2 cellular contexts compared by ENCODE assay signal in the genomic region with DNA sequence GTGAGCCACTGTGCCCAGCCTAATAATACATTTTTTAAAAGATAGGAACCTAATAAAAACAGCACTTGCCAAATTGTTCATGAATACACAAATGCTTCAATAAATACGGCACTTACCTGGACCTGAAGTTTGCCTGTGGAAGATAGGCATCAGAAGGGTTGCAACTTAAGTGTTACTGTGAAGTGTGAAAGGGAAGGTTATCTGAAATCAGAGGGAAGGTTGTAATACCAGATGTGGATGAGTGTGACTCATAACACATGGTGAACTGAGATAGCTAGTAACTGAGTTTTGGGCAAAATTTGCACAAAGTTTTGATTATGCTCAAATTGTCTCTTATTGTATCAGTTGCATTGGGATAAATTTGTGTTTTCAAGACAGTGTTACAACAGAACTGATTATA.
A peak's percentile ranks its signal among the peaks of the same experiment; 100 is the strongest.
TF ChIP-seq lines count a peak whose summit lies in the region.

No MANE protein-coding gene starts in this region.

TF ChIP-seq in IMR-90, 13 proteins besides CTCF, POLR2A, EP300 and RAD21:
- TF ChIP-seq MXI1 (IDR thresholded peaks at IDR 0.05; ENCODE audit: borderline replicate concordance, low read depth, low read length), result no peak
- no peak for TF ChIP-seq NFE2L2 (IDR thresholded peaks at IDR 0.05; ENCODE audit: low read depth, low read length)

TF ChIP-seq in K562, 482 proteins besides CTCF, POLR2A, EP300 and RAD21 (continues in another document):
- 0 out of 2 replicates have a peak, but pooled peaks have one; percentile 31 for TF ChIP-seq SOX6 (IDR thresholded peaks at IDR 0.05)
- TF ChIP-seq TEAD4 (IDR thresholded peaks at IDR 0.05; ENCODE audit: low read length), result peak; percentile 90
- no peak for TF ChIP-seq TEAD4 (CRISPR knock-in tag; IDR thresholded peaks at IDR 0.05; ENCODE audit: borderline replicate concordance)
- TF ChIP-seq CBFA2T2 (conservative IDR thresholded peaks at IDR 0.05), result peak; percentile 81
- peak; percentile 72; the same call in 1 of the 2 replicates for TF ChIP-seq GATA2 (CRISPR knock-in tag; IDR thresholded peaks at IDR 0.05)
- 0 out of 2 replicates have a peak, but pooled peaks have one; percentile 35 for TF ChIP-seq CREM (IDR thresholded peaks at IDR 0.05; ENCODE audit: low read depth)
- no peak for TF ChIP-seq ZHX1 (conservative IDR thresholded peaks at IDR 0.05; ENCODE audit: low read length)
- peak; percentile 94 for TF ChIP-seq SMARCE1 (IDR thresholded peaks at IDR 0.05)
- peak; percentile 54 for TF ChIP-seq FOXM1 (IDR thresholded peaks at IDR 0.05; ENCODE audit: low read depth)
- no peak for TF ChIP-seq FOXM1 (CRISPR knock-in tag; IDR thresholded peaks at IDR 0.05; ENCODE audit: low read depth)
- TF ChIP-seq, protein P1, sequence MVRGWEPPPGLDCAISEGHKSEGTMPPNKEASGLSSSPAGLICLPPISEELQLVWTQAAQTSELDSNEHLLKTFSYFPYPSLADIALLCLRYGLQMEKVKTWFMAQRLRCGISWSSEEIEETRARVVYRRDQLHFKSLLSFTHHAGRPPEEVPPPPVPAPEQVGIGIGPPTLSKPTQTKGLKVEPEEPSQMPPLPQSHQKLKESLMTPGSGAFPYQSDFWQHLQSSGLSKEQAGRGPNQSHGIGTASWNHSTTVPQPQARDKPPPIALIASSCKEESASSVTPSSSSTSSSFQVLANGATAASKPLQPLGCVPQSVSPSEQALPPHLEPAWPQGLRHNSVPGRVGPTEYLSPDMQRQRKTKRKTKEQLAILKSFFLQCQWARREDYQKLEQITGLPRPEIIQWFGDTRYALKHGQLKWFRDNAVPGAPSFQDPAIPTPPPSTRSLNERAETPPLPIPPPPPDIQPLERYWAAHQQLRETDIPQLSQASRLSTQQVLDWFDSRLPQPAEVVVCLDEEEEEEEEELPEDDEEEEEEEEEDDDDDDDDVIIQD (CRISPR knock-in tag; IDR thresholded peaks at IDR 0.05), result no peak
- TF ChIP-seq ZNF780A (CRISPR knock-in tag; IDR thresholded peaks at IDR 0.05), result no peak
- peak; percentile 54; the same call in 1 of the 2 replicates for TF ChIP-seq LCOR (CRISPR knock-in tag; IDR thresholded peaks at IDR 0.05)
- peak; percentile 81 for TF ChIP-seq MTA2 (IDR thresholded peaks at IDR 0.05; ENCODE audit: low read depth)
- TF ChIP-seq ZBTB33 (CRISPR knock-in tag; IDR thresholded peaks at IDR 0.05), result 0 out of 2 replicates have a peak, but pooled peaks have one; percentile 27
- no peak for TF ChIP-seq RERE (CRISPR knock-in tag; IDR thresholded peaks at IDR 0.05; ENCODE audit: borderline replicate concordance)
- TF ChIP-seq, protein P2, sequence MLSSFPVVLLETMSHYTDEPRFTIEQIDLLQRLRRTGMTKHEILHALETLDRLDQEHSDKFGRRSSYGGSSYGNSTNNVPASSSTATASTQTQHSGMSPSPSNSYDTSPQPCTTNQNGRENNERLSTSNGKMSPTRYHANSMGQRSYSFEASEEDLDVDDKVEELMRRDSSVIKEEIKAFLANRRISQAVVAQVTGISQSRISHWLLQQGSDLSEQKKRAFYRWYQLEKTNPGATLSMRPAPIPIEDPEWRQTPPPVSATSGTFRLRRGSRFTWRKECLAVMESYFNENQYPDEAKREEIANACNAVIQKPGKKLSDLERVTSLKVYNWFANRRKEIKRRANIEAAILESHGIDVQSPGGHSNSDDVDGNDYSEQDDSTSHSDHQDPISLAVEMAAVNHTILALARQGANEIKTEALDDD (IDR thresholded peaks at IDR 0.05), result peak; percentile 83
- peak; percentile 65 for TF ChIP-seq NCOR1 (IDR thresholded peaks at IDR 0.05)
- peak; percentile 58; the same call in 1 of the 2 replicates for TF ChIP-seq KLF16 (IDR thresholded peaks at IDR 0.05)
- peak; percentile 84 for TF ChIP-seq TCF3 (CRISPR knock-in tag; IDR thresholded peaks at IDR 0.05)
- peak; percentile 94 for TF ChIP-seq DPF2 (IDR thresholded peaks at IDR 0.05)
- no peak for TF ChIP-seq ELK1 (CRISPR knock-in tag; IDR thresholded peaks at IDR 0.05)
- peak; percentile 75 for TF ChIP-seq PML (IDR thresholded peaks at IDR 0.05; ENCODE audit: low read length)
- TF ChIP-seq CTBP1 (IDR thresholded peaks at IDR 0.05; ENCODE audit: borderline replicate concordance), result peak; percentile 56; the same call in 1 of the 2 replicates
- TF ChIP-seq NFIC (IDR thresholded peaks at IDR 0.05), result peak; percentile 33; the same call in 1 of the 2 replicates
- TF ChIP-seq STAT5A (IDR thresholded peaks at IDR 0.05; ENCODE audit: borderline replicate concordance, low read length), result peak; percentile 60; the same call in 1 of the 2 replicates
- 0 out of 4 replicates have a peak, but pooled peaks of 1 of the 2 experiments have one; percentile 45 for TF ChIP-seq TRIM24 (IDR thresholded peaks at IDR 0.05)
- peak; percentile 89 for TF ChIP-seq ZEB2 (IDR thresholded peaks at IDR 0.05)
- TF ChIP-seq SMARCA4 (IDR thresholded peaks at IDR 0.05), result peak; percentile 89
- peak in 1 of 2 experiments; percentile 74; a peak in 2 of 4 replicates for TF ChIP-seq RCOR1 (IDR thresholded peaks at IDR 0.05; ENCODE audit: borderline replicate concordance in 1 of 2, low read depth in 2 of 2, low read length in 2 of 2)
- TF ChIP-seq KDM5B (IDR thresholded peaks at IDR 0.05; ENCODE audit: insufficient replicate concordance, low read depth, low read length), result no peak
- TF ChIP-seq KDM1A (IDR thresholded peaks at IDR 0.05), result peak; percentile 54 to 74; a peak in 3 of 4 replicates
- TF ChIP-seq CBFA2T3 (IDR thresholded peaks at IDR 0.05), result peak; percentile 88
- peak; percentile 94 for TF ChIP-seq ARID1B (IDR thresholded peaks at IDR 0.05)
- no peak for TF ChIP-seq ATF4 (CRISPR knock-in tag; IDR thresholded peaks at IDR 0.05)
- TF ChIP-seq SMARCC2 (IDR thresholded peaks at IDR 0.05; ENCODE audit: low read depth), result peak; percentile 74
- peak; percentile 94 for TF ChIP-seq FOSL1 (tag; conservative IDR thresholded peaks at IDR 0.05)
- TF ChIP-seq GATAD2B (IDR thresholded peaks at IDR 0.05; ENCODE audit: borderline replicate concordance), result 0 out of 2 replicates have a peak, but pooled peaks have one; percentile 35
- TF ChIP-seq FOS (IDR thresholded peaks at IDR 0.05; ENCODE audit: extremely low read depth, insufficient read length), result peak; percentile 4
- TF ChIP-seq NFYB (IDR thresholded peaks at IDR 0.05; ENCODE audit: extremely low read depth, insufficient read length), result no peak
- peak; percentile 74; the same call in 1 of the 2 replicates for TF ChIP-seq JUN (IDR thresholded peaks at IDR 0.05; ENCODE audit: borderline replicate concordance, low read depth, low read length)
- no peak for TF ChIP-seq JUN (CRISPR knock-in tag; IDR thresholded peaks at IDR 0.05; ENCODE audit: borderline replicate concordance)
- TF ChIP-seq, protein P3, sequence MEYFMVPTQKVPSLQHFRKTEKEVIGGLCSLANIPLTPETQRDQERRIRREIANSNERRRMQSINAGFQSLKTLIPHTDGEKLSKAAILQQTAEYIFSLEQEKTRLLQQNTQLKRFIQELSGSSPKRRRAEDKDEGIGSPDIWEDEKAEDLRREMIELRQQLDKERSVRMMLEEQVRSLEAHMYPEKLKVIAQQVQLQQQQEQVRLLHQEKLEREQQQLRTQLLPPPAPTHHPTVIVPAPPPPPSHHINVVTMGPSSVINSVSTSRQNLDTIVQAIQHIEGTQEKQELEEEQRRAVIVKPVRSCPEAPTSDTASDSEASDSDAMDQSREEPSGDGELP (CRISPR knock-in tag; IDR thresholded peaks at IDR 0.05; ENCODE audit: borderline replicate concordance), result peak; percentile 20; the same call in 1 of the 2 replicates
- TF ChIP-seq EWSR1 (IDR thresholded peaks at IDR 0.05; ENCODE audit: borderline replicate concordance, low read depth, partially characterized antibody), result no peak
- no peak for TF ChIP-seq BRCA1 (IDR thresholded peaks at IDR 0.05)
- no peak for TF ChIP-seq BRCA1 (CRISPR knock-in tag; IDR thresholded peaks at IDR 0.05)
- no peak for TF ChIP-seq MCM7 (IDR thresholded peaks at IDR 0.05)
- peak; percentile 94 for TF ChIP-seq JUND (IDR thresholded peaks at IDR 0.05; ENCODE audit: borderline replicate concordance, low read depth, low read length)
- peak; percentile 91; the same call in 2 of the 3 replicates for TF ChIP-seq JUND (tag; IDR thresholded peaks at IDR 0.05; ENCODE audit: borderline replicate concordance, low read depth, low read length)
- TF ChIP-seq TAL1 (IDR thresholded peaks at IDR 0.05), result peak; percentile 83
